12 cellular contexts compared by ENCODE assay signal in the genomic region with DNA sequence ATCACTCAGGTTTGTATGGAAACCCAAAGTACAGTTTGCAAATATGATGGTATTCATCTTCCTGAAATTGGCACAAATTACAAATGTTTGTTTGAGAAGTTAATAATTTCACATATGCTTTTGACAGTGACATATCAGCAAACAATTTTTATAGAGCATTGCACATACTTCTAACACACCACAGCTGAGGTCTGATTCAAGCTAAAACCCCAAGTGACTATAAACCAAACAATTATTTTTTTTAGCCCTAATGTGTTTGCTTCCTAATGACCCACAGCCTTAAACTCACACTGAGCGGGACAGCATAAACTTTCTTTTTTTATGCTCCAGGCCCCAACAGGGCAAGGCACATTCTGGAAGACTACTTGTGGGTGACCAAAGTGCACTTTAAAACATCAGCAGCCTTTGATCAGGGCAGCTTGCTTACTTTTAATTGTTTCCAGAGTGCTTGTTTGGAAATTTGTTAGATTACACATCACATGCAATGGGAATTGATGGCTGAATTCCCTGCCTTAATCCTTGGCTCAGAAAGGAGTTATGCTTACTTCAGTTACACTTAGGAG.
DNase-seq lines count a peak whose midpoint lies in the region; ATAC-seq and TF ChIP-seq lines count a peak whose summit lies in the region.
"Had no signal": no experiment of that assay in that cellular context is flagged by ENCODE, and none has a peak within 500 bp of the region (broad histone marks: within the 10 kb centered on the region; RNA-seq: fewer than 3 reads in every experiment).

No MANE protein-coding gene starts in this region.

- H3K27me3 ChIP-seq in SJSA1 (replicated peaks) (no peaks in the 10 kb centered on the region), heart right ventricle (no peaks in the 10 kb centered on the region)

- DNase-seq in ELR (ENCODE audit: low read depth) (peak; percentile 24), SJSA1 (ENCODE audit: low read depth in 1 of 2, low spot score in 2 of 2) (peak in 1 of 2 experiments; percentile 88), heart right ventricle (no peak), skeletal muscle cell (ENCODE audit: low read depth) (peak; percentile 7), HK-2 (ENCODE audit: unreplicated experiment) (no peak)
- DNase-seq: activated B cell treated with CpG ODN at 0.5 μM for 24 hours; CD4-positive, CD25-positive, alpha-beta regulatory T cell; naive thymus-derived CD8-positive, alpha-beta T cell; stimulated activated naive CD8-positive, alpha-beta T cell treated with anti-CD3 and anti-CD28 coated beads, Interleukin-15, amount 100 ng/mL, for 72 hours had no signal

- no peaks in the 10 kb centered on the region for H3K9me3 ChIP-seq in SJSA1 (replicated peaks)
- peaks cover 0 to 4% (median 0%) of the 10 kb centered on the region in 11 donors for H3K9me3 ChIP-seq in heart right ventricle

- H3K36me3 ChIP-seq in SJSA1 (no peaks in the 10 kb centered on the region), heart right ventricle (no peaks in the 10 kb centered on the region)

- peak in 7 of 8 donors; percentile 45 to 77 (median 64) for ATAC-seq in heart right ventricle
- ATAC-seq in GM21576 (IDR thresholded peaks at IDR 0.05; ENCODE audit: unreplicated experiment) = no peak
- no peak for ATAC-seq in GM19455 (IDR thresholded peaks at IDR 0.05; ENCODE audit: unreplicated experiment)
- ATAC-seq in GM18519 (IDR thresholded peaks at IDR 0.05; ENCODE audit: low FRiP score, unreplicated experiment) = no peak
- ATAC-seq: naive thymus-derived CD8-positive, alpha-beta T cell; stimulated activated naive CD8-positive, alpha-beta T cell treated with anti-CD3 and anti-CD28 coated beads, Interleukin-15, amount 100 ng/mL, for 72 hours had no signal

- no peak overlapping the region for H3K4me3 ChIP-seq in SJSA1
- H3K4me3 ChIP-seq in heart right ventricle = no peak overlapping the region
- no peak overlapping the region for H3K4me3 ChIP-seq in skeletal muscle cell (ENCODE audit: low read depth, low read length)

- WGBS in heart right ventricle, 2 donors = 63 to 76% methylated on average over 1 of the region's 1 CpG

- intact Hi-C loops in heart right ventricle (cut with DNase I) = loop anchor here in 1 of 10 donors (10.0 kb wide), 1 partner anchor 204 kb away; no protein-coding TSS in a partner anchor

- H3K27ac ChIP-seq in SJSA1 = peak overlapping the region; percentile 52
- peak overlapping the region in 6 of 10 donors; percentile 5 to 65 (median 30) for H3K27ac ChIP-seq in heart right ventricle

- no peak for TF ChIP-seq CTCF in heart right ventricle (IDR thresholded peaks at IDR 0.05)

- peaks cover 22% of the 10 kb centered on the region for H3K4me1 ChIP-seq in SJSA1 (replicated peaks)
- H3K4me1 ChIP-seq in heart right ventricle = peaks cover 0 to 15% (median 0%) of the 10 kb centered on the region in 9 donors

Comparison
In these comparisons a context has a peak if more than half of its experiments do, and no peak if none do; other contexts are left out.
1. DNase-seq: peak in ELR (single experiment) and skeletal muscle cell (single experiment); none in heart right ventricle (0 of 2) and HK-2 (single experiment).
2. ATAC-seq: peak in heart right ventricle (7 of 8); none in GM21576 (single experiment), GM19455 (single experiment) and GM18519 (single experiment).